1 cellular context compared by ENCODE assay signal in the genomic region with DNA sequence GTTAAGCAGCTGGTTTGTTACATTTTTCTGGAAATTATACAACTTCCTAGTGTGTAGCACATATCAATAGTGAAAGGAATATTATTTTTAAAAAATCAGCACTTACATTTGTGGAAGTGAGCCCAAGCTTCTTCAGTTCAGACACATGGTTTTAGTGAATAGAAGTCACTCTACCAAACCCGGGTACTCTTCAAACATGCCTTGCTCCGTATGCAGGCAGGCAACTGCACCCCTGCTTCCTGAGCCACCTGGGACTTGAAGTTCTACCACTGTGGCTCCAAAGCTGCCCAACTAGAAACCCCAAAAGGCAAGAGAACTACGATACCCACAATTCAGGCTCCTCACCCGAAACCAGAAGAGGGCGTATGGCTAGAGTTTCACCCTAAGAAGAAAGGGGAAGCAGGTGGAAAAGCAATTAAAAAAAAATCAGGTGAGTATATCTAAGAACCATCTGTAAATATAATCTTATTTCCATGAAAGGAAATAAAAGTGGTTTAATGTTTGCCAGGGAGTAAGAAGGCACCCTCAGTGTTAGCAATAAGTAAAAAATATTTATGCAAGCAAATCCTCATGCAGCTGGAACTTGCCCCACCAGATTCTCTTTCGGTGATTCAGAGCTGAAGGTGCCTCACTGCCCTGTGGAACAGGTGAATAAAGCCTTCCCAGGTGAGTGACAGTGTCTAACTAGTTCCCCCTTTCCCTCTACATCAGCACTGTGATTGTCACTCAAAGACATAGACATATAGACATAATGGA.
TF ChIP-seq lines count a peak whose summit lies in the region.

A gene with protein sequence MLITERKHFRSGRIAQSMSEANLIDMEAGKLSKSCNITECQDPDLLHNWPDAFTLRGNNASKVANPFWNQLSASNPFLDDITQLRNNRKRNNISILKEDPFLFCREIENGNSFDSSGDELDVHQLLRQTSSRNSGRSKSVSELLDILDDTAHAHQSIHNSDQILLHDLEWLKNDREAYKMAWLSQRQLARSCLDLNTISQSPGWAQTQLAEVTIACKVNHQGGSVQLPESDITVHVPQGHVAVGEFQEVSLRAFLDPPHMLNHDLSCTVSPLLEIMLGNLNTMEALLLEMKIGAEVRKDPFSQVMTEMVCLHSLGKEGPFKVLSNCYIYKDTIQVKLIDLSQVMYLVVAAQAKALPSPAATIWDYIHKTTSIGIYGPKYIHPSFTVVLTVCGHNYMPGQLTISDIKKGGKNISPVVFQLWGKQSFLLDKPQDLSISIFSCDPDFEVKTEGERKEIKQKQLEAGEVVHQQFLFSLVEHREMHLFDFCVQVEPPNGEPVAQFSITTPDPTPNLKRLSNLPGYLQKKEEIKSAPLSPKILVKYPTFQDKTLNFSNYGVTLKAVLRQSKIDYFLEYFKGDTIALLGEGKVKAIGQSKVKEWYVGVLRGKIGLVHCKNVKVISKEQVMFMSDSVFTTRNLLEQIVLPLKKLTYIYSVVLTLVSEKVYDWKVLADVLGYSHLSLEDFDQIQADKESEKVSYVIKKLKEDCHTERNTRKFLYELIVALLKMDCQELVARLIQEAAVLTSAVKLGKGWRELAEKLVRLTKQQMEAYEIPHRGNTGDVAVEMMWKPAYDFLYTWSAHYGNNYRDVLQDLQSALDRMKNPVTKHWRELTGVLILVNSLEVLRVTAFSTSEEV (minus strand): TSS at position 192 of the 756 bp plus-strand sequence. CDS start 55,522 bp downstream, outside the sequence.

TF ChIP-seq in K562, 482 proteins besides CTCF, POLR2A, EP300 and RAD21 (continued from another document and continues in another):
- TF ChIP-seq, protein P1, sequence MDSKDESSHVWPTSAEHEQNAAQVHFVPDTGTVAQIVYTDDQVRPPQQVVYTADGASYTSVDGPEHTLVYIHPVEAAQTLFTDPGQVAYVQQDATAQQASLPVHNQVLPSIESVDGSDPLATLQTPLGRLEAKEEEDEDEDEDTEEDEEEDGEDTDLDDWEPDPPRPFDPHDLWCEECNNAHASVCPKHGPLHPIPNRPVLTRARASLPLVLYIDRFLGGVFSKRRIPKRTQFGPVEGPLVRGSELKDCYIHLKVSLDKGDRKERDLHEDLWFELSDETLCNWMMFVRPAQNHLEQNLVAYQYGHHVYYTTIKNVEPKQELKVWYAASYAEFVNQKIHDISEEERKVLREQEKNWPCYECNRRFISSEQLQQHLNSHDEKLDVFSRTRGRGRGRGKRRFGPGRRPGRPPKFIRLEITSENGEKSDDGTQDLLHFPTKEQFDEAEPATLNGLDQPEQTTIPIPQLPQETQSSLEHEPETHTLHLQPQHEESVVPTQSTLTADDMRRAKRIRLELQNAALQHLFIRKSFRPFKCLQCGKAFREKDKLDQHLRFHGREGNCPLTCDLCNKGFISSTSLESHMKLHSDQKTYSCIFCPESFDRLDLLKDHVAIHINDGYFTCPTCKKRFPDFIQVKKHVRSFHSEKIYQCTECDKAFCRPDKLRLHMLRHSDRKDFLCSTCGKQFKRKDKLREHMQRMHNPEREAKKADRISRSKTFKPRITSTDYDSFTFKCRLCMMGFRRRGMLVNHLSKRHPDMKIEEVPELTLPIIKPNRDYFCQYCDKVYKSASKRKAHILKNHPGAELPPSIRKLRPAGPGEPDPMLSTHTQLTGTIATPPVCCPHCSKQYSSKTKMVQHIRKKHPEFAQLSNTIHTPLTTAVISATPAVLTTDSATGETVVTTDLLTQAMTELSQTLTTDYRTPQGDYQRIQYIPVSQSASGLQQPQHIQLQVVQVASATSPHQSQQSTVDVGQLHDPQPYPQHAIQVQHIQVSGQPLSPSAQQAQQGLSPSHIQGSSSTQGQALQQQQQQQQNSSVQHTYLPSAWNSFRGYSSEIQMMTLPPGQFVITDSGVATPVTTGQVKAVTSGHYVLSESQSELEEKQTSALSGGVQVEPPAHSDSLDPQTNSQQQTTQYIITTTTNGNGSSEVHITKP (IDR thresholded peaks at IDR 0.05; ENCODE audit: partially characterized antibody), result peak; percentile 59
- TF ChIP-seq SP1 (CRISPR knock-in tag; IDR thresholded peaks at IDR 0.05) (no peak), ZNF561 (CRISPR knock-in tag; conservative IDR thresholded peaks at IDR 0.05) (no peak), SAFB2 (IDR thresholded peaks at IDR 0.05; ENCODE audit: borderline replicate concordance, low read depth, low read length, severe bottlenecking) (no peak), SMARCE1 (IDR thresholded peaks at IDR 0.05) (no peak; the same call in 1 of the 2 replicates), NFE2L1 (tag; IDR thresholded peaks at IDR 0.05; ENCODE audit: borderline replicate concordance, low read depth) (no peak), ELF4 (CRISPR knock-in tag; IDR thresholded peaks at IDR 0.05) (0 out of 2 replicates have a peak, but pooled peaks have one; percentile 52), FOXO4 (CRISPR knock-in tag; IDR thresholded peaks at IDR 0.05) (no peak; the same call in 1 of the 2 replicates), SMAD4 (CRISPR knock-in tag; conservative IDR thresholded peaks at IDR 0.05) (0 out of 2 replicates have a peak, but pooled peaks have one; percentile 48), PTTG1 (tag; IDR thresholded peaks at IDR 0.05; ENCODE audit: low read depth) (peak; percentile 61; the same call in 1 of the 2 replicates), BCOR (IDR thresholded peaks at IDR 0.05) (no peak), FIP1L1 (IDR thresholded peaks at IDR 0.05; ENCODE audit: low read depth, low read length, poor library complexity, severe bottlenecking) (no peak), SIX5 (IDR thresholded peaks at IDR 0.05; ENCODE audit: borderline replicate concordance in 1 of 2, insufficient read depth in 1 of 2, low read depth in 1 of 2, low read length in 2 of 2) (peak; percentile 95 to 96), NKRF (IDR thresholded peaks at IDR 0.05; ENCODE audit: borderline replicate concordance) (no peak), MYNN (IDR thresholded peaks at IDR 0.05) (peak; percentile 51; the same call in 1 of the 2 replicates), MYNN (CRISPR knock-in tag; IDR thresholded peaks at IDR 0.05) (no peak), ARNT (IDR thresholded peaks at IDR 0.05) (0 out of 4 replicates have a peak, but pooled peaks of 1 of the 2 experiments have one; percentile 49), RNF2 (IDR thresholded peaks at IDR 0.05) (0 out of 2 replicates have a peak, but pooled peaks have one; percentile 21), ZNF12 (CRISPR knock-in tag; IDR thresholded peaks at IDR 0.05) (no peak), RBBP5 (IDR thresholded peaks at IDR 0.05; ENCODE audit: borderline replicate concordance, insufficient read depth, low read length, poor library complexity, severe bottlenecking) (no peak), ZC3H8 (IDR thresholded peaks at IDR 0.05) (no peak), ZBTB17 (CRISPR knock-in tag; IDR thresholded peaks at IDR 0.05) (no peak), DMBX1 (CRISPR knock-in tag; IDR thresholded peaks at IDR 0.05; ENCODE audit: borderline replicate concordance) (peak; percentile 69; the same call in 1 of the 2 replicates), CCNT2 (IDR thresholded peaks at IDR 0.05; ENCODE audit: borderline replicate concordance, extremely low read depth, insufficient read length, low read depth, low read length) (no peak), ZNF384 (IDR thresholded peaks at IDR 0.05; ENCODE audit: low read depth, low read length) (peak; percentile 60), NEUROD1 (IDR thresholded peaks at IDR 0.05; ENCODE audit: borderline replicate concordance, low read depth, low read length, partially characterized antibody) (no peak), ZNF699 (CRISPR knock-in tag; IDR thresholded peaks at IDR 0.05; ENCODE audit: insufficient replicate concordance) (no peak), SIN3A (IDR thresholded peaks at IDR 0.05; ENCODE audit: borderline replicate concordance in 2 of 2, control insufficient read depth in 1 of 2, low read depth in 2 of 2, low read length in 2 of 2) (no peak), ETS1 (conservative IDR thresholded peaks at IDR 0.05; ENCODE audit: control insufficient read depth, low read depth, low read length) (peak; percentile 74; the same call in 1 of the 2 replicates), PKNOX1 (IDR thresholded peaks at IDR 0.05) (peak; percentile 53), TAL1 (IDR thresholded peaks at IDR 0.05) (no peak), BCL6 (CRISPR knock-in tag; IDR thresholded peaks at IDR 0.05) (no peak), HOXB6 (CRISPR knock-in tag; IDR thresholded peaks at IDR 0.05; ENCODE audit: borderline replicate concordance) (no peak), ZFP1 (CRISPR knock-in tag; IDR thresholded peaks at IDR 0.05) (no peak)
- TF ChIP-seq, protein P2, sequence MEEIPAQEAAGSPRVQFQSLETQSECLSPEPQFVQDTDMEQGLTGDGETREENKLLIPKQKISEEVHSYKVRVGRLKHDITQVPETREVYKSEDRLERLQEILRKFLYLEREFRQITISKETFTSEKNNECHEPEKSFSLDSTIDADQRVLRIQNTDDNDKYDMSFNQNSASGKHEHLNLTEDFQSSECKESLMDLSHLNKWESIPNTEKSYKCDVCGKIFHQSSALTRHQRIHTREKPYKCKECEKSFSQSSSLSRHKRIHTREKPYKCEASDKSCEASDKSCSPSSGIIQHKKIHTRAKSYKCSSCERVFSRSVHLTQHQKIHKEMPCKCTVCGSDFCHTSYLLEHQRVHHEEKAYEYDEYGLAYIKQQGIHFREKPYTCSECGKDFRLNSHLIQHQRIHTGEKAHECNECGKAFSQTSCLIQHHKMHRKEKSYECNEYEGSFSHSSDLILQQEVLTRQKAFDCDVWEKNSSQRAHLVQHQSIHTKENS (CRISPR knock-in tag; IDR thresholded peaks at IDR 0.05), result no peak
- TF ChIP-seq, protein P3, sequence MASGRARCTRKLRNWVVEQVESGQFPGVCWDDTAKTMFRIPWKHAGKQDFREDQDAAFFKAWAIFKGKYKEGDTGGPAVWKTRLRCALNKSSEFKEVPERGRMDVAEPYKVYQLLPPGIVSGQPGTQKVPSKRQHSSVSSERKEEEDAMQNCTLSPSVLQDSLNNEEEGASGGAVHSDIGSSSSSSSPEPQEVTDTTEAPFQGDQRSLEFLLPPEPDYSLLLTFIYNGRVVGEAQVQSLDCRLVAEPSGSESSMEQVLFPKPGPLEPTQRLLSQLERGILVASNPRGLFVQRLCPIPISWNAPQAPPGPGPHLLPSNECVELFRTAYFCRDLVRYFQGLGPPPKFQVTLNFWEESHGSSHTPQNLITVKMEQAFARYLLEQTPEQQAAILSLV (tag; IDR thresholded peaks at IDR 0.05), result no peak
- TF ChIP-seq, protein P4, sequence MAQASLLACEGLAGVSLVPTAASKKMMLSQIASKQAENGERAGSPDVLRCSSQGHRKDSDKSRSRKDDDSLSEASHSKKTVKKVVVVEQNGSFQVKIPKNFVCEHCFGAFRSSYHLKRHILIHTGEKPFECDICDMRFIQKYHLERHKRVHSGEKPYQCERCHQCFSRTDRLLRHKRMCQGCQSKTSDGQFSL (CRISPR knock-in tag; IDR thresholded peaks at IDR 0.05), result no peak
- TF ChIP-seq, protein P4 (tag; IDR thresholded peaks at IDR 0.05), result no peak
